In the genomic region with DNA sequence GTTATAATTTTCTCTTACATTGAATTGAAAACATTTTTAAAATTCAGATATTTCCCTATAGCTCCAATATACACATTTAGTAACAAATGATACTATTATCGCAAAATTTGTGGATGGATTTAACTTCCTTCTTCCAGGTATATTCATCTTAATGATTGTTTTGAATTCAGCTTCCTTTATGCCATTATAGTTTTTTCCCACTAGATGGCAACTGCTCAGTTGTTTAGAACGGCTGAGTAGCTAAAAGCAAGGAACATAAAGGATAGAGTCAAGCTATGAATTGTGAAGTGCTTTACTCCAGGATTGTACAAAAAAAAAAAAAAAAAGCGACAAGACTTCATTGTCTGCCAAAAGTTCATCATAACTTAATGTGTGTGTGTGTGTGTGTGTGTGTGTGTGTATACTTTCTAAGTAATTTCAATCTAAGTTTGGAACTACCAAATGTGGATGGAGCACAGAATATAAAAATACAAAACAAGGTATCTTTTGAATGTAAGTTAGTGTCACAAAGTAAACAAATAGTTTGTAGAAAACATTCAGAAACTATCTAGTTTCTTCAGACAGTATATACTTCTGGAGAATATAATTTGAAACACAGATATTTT, we compare ENCODE assay signal across 9 cellular contexts.
A peak's percentile ranks its signal among the peaks of the same experiment; 100 is the strongest.
DNase-seq lines count a peak whose midpoint lies in the region; FAIRE-seq and TF ChIP-seq lines count a peak whose summit lies in the region.
"Had no signal": no experiment of that assay in that cellular context is flagged by ENCODE, and none has a peak within 500 bp of the region (broad histone marks: within the 10 kb centered on the region; RNA-seq: fewer than 3 reads in every experiment).

No MANE protein-coding gene starts in this region.

- no peaks in the 10 kb centered on the region for H3K36me3 ChIP-seq in stomach
- H3K36me3 ChIP-seq: SJCRH30 had no signal

- TF ChIP-seq EP300 in Ishikawa (IDR thresholded peaks at IDR 0.05; ENCODE audit: borderline replicate concordance), result no peak
- TF ChIP-seq EP300 in stomach (IDR thresholded peaks at IDR 0.05), result no peak

- TF ChIP-seq POLR2A in stomach (IDR thresholded peaks at IDR 0.05), result no peak

- no peaks in the 10 kb centered on the region for H3K9me3 ChIP-seq in stomach
- H3K9me3 ChIP-seq: SJCRH30 had no signal

- DNase-seq in SKM-1 treated with dmso at 0.1 percent for 144 hours (lab: John Stamatoyannopoulos, UW; ENCODE audit: unreplicated experiment), result peak; percentile 23
- DNase-seq in iris pigment epithelial cell (ENCODE audit: low read depth), result peak; percentile 33
- DNase-seq in stimulated activated CD4-positive, alpha-beta T cell treated with anti-CD3 and anti-CD28 coated beads, Interleukin-4, amount 100 ng/mL, for 4 hours, result no peak
- DNase-seq in stomach, result no peak
- no peak for DNase-seq in activated CD4-positive, alpha-beta T cell treated with anti-CD3 and anti-CD28 coated beads, Interleukin-2, amount 50 U/mL, for 48 hours
- no peak for DNase-seq in activated CD4-positive, CD25-positive, alpha-beta regulatory T cell treated with anti-CD3 and anti-CD28 coated beads, Interleukin-2, amount 50 U/mL, for 72 hours

- intact Hi-C loops in stomach (cut with DNase I; ENCODE audit: low total_unique reads), result no loop called here

- H3K4me1 ChIP-seq in stomach, result no peaks in the 10 kb centered on the region
- H3K4me1 ChIP-seq: SJCRH30 had no signal

- TF ChIP-seq RAD21 in Ishikawa (IDR thresholded peaks at IDR 0.05; ENCODE audit: low read depth), result peak; percentile 31; the same call in 1 of the 2 replicates

- H3K4me3 ChIP-seq in stomach, result no peak overlapping the region
- H3K4me3 ChIP-seq: SJCRH30 had no signal

- FAIRE-seq in G401.6 (lab: Jason Lieb, UNC), result peak; percentile 95

- 11 to 21% (median 19%) methylated on average over 3 of the region's 3 CpGs for WGBS in stomach, 5 donors

- no peaks in the 10 kb centered on the region for H3K27me3 ChIP-seq in stomach
- H3K27me3 ChIP-seq: SJCRH30 had no signal

- TF ChIP-seq CTCF in stomach (IDR thresholded peaks at IDR 0.05), result peak in 2 of 7 experiments; percentile 15 to 17

- H3K27ac ChIP-seq in stomach, result no peak overlapping the region
- H3K27ac ChIP-seq: SJCRH30 had no signal

TF ChIP-seq in Ishikawa, 13 proteins besides CTCF, POLR2A, EP300 and RAD21:
- TF ChIP-seq YY1 (IDR thresholded peaks at IDR 0.05; ENCODE audit: low read depth) (no peak), TEAD4 (IDR thresholded peaks at IDR 0.05) (no peak), FOXM1 (IDR thresholded peaks at IDR 0.05; ENCODE audit: borderline replicate concordance, low read depth) (no peak), TCF12 (IDR thresholded peaks at IDR 0.05; ENCODE audit: low read depth) (no peak), TAF1 (IDR thresholded peaks at IDR 0.05; ENCODE audit: low read depth) (no peak), ZBTB7A (IDR thresholded peaks at IDR 0.05; ENCODE audit: low read depth) (no peak), EGR1 (IDR thresholded peaks at IDR 0.05) (no peak), CEBPB (IDR thresholded peaks at IDR 0.05) (no peak), CREB1 (IDR thresholded peaks at IDR 0.05; ENCODE audit: low read depth) (no peak), MAX (IDR thresholded peaks at IDR 0.05) (no peak), NFIC (IDR thresholded peaks at IDR 0.05) (no peak)
- TF ChIP-seq, protein P1, sequence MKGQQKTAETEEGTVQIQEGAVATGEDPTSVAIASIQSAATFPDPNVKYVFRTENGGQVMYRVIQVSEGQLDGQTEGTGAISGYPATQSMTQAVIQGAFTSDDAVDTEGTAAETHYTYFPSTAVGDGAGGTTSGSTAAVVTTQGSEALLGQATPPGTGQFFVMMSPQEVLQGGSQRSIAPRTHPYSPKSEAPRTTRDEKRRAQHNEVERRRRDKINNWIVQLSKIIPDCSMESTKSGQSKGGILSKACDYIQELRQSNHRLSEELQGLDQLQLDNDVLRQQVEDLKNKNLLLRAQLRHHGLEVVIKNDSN (IDR thresholded peaks at IDR 0.05), result no peak
- TF ChIP-seq, protein P2, sequence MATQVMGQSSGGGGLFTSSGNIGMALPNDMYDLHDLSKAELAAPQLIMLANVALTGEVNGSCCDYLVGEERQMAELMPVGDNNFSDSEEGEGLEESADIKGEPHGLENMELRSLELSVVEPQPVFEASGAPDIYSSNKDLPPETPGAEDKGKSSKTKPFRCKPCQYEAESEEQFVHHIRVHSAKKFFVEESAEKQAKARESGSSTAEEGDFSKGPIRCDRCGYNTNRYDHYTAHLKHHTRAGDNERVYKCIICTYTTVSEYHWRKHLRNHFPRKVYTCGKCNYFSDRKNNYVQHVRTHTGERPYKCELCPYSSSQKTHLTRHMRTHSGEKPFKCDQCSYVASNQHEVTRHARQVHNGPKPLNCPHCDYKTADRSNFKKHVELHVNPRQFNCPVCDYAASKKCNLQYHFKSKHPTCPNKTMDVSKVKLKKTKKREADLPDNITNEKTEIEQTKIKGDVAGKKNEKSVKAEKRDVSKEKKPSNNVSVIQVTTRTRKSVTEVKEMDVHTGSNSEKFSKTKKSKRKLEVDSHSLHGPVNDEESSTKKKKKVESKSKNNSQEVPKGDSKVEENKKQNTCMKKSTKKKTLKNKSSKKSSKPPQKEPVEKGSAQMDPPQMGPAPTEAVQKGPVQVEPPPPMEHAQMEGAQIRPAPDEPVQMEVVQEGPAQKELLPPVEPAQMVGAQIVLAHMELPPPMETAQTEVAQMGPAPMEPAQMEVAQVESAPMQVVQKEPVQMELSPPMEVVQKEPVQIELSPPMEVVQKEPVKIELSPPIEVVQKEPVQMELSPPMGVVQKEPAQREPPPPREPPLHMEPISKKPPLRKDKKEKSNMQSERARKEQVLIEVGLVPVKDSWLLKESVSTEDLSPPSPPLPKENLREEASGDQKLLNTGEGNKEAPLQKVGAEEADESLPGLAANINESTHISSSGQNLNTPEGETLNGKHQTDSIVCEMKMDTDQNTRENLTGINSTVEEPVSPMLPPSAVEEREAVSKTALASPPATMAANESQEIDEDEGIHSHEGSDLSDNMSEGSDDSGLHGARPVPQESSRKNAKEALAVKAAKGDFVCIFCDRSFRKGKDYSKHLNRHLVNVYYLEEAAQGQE (IDR thresholded peaks at IDR 0.05; ENCODE audit: low read depth), result no peak

Comparison
In these comparisons a context has a peak if more than half of its experiments do, and no peak if none do; other contexts are left out.
1. DNase-seq: peak in SKM-1 treated with dmso at 0.1 percent for 144 hours (single experiment) and iris pigment epithelial cell (single experiment); none in stimulated activated CD4-positive, alpha-beta T cell treated with anti-CD3 and anti-CD28 coated beads, Interleukin-4, amount 100 ng/mL, for 4 hours (0 of 2), stomach (single experiment), activated CD4-positive, alpha-beta T cell treated with anti-CD3 and anti-CD28 coated beads, Interleukin-2, amount 50 U/mL, for 48 hours (0 of 2) and activated CD4-positive, CD25-positive, alpha-beta regulatory T cell treated with anti-CD3 and anti-CD28 coated beads, Interleukin-2, amount 50 U/mL, for 72 hours (single experiment).